In genomic region chr10:48364659-48365405, GRCh38 we compare ENCODE assay signal across 1 cellular context.
TF ChIP-seq lines count a peak whose summit lies in the region.

No MANE protein-coding gene starts in this region.

TF ChIP-seq in HEK293, 187 proteins besides CTCF, POLR2A, EP300 and RAD21 (continued from another document):
- TF ChIP-seq ZNF280C (tag by site-specific recombination; IDR thresholded peaks at IDR 0.05) (no peak), KLF7 (tag by site-specific recombination; IDR thresholded peaks at IDR 0.05; ENCODE audit: borderline replicate concordance) (no peak)
- TF ChIP-seq, protein P1, sequence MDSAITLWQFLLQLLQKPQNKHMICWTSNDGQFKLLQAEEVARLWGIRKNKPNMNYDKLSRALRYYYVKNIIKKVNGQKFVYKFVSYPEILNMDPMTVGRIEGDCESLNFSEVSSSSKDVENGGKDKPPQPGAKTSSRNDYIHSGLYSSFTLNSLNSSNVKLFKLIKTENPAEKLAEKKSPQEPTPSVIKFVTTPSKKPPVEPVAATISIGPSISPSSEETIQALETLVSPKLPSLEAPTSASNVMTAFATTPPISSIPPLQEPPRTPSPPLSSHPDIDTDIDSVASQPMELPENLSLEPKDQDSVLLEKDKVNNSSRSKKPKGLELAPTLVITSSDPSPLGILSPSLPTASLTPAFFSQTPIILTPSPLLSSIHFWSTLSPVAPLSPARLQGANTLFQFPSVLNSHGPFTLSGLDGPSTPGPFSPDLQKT (IDR thresholded peaks at IDR 0.05; ENCODE audit: borderline replicate concordance, low read depth, low read length) = no peak
- TF ChIP-seq, protein P2, sequence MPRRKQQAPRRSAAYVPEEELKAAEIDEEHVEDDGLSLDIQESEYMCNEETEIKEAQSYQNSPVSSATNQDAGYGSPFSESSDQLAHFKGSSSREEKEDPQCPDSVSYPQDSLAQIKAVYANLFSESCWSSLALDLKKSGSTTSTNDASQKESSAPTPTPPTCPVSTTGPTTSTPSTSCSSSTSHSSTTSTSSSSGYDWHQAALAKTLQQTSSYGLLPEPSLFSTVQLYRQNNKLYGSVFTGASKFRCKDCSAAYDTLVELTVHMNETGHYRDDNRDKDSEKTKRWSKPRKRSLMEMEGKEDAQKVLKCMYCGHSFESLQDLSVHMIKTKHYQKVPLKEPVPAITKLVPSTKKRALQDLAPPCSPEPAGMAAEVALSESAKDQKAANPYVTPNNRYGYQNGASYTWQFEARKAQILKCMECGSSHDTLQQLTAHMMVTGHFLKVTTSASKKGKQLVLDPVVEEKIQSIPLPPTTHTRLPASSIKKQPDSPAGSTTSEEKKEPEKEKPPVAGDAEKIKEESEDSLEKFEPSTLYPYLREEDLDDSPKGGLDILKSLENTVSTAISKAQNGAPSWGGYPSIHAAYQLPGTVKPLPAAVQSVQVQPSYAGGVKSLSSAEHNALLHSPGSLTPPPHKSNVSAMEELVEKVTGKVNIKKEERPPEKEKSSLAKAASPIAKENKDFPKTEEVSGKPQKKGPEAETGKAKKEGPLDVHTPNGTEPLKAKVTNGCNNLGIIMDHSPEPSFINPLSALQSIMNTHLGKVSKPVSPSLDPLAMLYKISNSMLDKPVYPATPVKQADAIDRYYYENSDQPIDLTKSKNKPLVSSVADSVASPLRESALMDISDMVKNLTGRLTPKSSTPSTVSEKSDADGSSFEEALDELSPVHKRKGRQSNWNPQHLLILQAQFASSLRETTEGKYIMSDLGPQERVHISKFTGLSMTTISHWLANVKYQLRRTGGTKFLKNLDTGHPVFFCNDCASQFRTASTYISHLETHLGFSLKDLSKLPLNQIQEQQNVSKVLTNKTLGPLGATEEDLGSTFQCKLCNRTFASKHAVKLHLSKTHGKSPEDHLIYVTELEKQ (tag by site-specific recombination; IDR thresholded peaks at IDR 0.05; ENCODE audit: borderline replicate concordance) = no peak
